ENCODE assay signal across 8 cellular contexts in the genomic region with DNA sequence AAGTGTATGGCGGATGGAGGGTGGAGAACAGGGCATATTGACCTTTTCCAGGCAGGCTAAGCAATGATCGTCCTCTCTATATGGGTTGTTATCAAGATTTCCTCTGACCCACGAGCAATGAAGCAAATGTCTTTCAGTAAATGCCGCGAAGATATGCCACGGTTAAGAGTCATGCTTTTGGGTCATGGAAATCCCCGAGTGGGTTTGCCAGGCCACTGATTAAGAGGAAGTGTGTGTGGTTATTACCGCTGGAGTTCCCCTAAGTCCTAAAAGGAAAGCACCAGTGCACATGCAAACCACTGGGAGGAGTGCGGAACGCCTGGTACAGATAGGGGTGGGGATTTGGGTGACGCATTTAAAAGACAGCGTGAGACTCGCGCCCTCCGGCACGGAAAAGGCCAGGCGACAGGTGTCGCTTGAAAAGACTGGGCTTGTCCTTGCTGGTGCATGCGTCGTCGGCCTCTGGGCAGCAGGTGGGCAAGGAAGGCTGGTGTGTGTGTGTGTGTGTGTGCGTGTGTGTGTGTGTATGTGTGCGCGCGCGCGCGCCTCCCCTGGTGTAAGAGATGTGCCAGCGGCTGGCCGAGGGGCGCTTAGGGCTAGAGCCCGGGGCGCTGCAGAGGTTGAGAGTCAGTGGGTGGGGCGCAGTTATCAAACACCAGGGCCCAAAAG. TPM values are rescaled to one million over a fixed set of nuclear protein-coding genes. Genes with fewer than 3 reads are reported as not detected.
A peak's percentile ranks its signal among the peaks of the same experiment; 100 is the strongest.
DNase-seq lines count a peak whose midpoint lies in the region; ATAC-seq and TF ChIP-seq lines count a peak whose summit lies in the region.

A gene (plus strand): TSS at position 386 of the 669 bp plus-strand sequence. CDS start 7,026 bp downstream, outside the sequence.

- H3K27ac Mint-ChIP-seq in T-cell: peak within 1 kb of the TSS; percentile 97 to 98

- TF ChIP-seq CTCF in GM12864 (IDR thresholded peaks at IDR 0.05; ENCODE audit: low read depth, low read length, missing control alignments) (peak; percentile 30), right atrium auricular region (IDR thresholded peaks at IDR 0.05) (peak in 1 of 2 donors; percentile 47)

- H3K27me3 ChIP-seq in right atrium auricular region (no peaks in the 10 kb centered on the region), aorta (ENCODE audit: control insufficient read depth in 1 of 2, insufficient read depth in 2 of 2, low read length in 1 of 2) (no peaks in the 10 kb centered on the region)

- intact Hi-C loops in aorta (cut with DNase I): no loop called here

- H3K4me1 ChIP-seq in right atrium auricular region (peaks cover 0 to 33% of the 10 kb centered on the region in 2 donors), aorta (ENCODE audit: control insufficient read depth in 1 of 2, insufficient read depth in 2 of 2, low read length in 2 of 2) (peaks cover 4 to 13% of the 10 kb centered on the region in 2 donors)

- peak within 1 kb of the TSS; percentile 38 for H3K27ac ChIP-seq in adipose tissue (ENCODE audit: low read depth, low read length)
- H3K27ac ChIP-seq in right atrium auricular region: peak within 1 kb of the TSS; percentile 75 to 81
- H3K27ac ChIP-seq in aorta (ENCODE audit: low read depth in 1 of 2, low read length in 2 of 2): peak within 1 kb of the TSS in 1 of 2 donors; percentile 37

- CTCF ChIA-PET in T-cell (lab: Charles Lee): interaction anchor here (1.0 to 3.0 kb wide), 10 partner anchors 10 to 48 kb away, joined by 3 to 66 read pairs (median 5); no protein-coding TSS in a partner anchor

- peak; percentile 79 for ATAC-seq in HG02623 (IDR thresholded peaks at IDR 0.05; ENCODE audit: unreplicated experiment)
- peak; percentile 87 to 91 (median 90) for ATAC-seq in T-cell (replicated peaks in 1 of 4)
- peak; percentile 94 for ATAC-seq in aorta (ENCODE audit: low FRiP score)

- H3K4me3 ChIP-seq in GM12864 (ENCODE audit: low read depth, low read length) (peak within 1 kb of the TSS; percentile 79), right atrium auricular region (peak within 1 kb of the TSS; percentile 51 to 58), aorta (ENCODE audit: low read length in 2 of 2) (peak within 1 kb of the TSS; percentile 64 to 92)

- H3K9me3 Mint-ChIP-seq in T-cell: no peaks in the 10 kb centered on the region

- peak; percentile 99 for DNase-seq in GM12864 (ENCODE audit: low read depth)
- DNase-seq in NCI-H1092 treated with DMSO at 0.1 percent for 48 hours (lab: John Stamatoyannopoulos, UW): peak; percentile 72
- peak; percentile 70 to 97 (median 92) for DNase-seq in T-cell
- DNase-seq in right atrium auricular region (ENCODE audit: low spot score): peak; percentile 92
- DNase-seq in putamen (ENCODE audit: low spot score): peak; percentile 63
- DNase-seq in aorta: peak; percentile 88 to 89

- no peaks in the 10 kb centered on the region for H3K9me3 ChIP-seq in right atrium auricular region
- H3K9me3 ChIP-seq in aorta (ENCODE audit: control insufficient read depth, low read length): no peaks in the 10 kb centered on the region

- H3K36me3 ChIP-seq in right atrium auricular region (no peaks in the 10 kb centered on the region), aorta (ENCODE audit: control insufficient read depth in 1 of 2, insufficient read depth in 2 of 2, low read length in 1 of 2) (no peaks in the 10 kb centered on the region)

- no peaks in the 10 kb centered on the region for H3K27me3 Mint-ChIP-seq in T-cell

- 1% methylated on average over 34 of the region's 34 CpGs for WGBS in adipose tissue, 3 donors
- WGBS in aorta, 2 donors: 2% methylated on average over 34 of the region's 34 CpGs

- H3K4me1 Mint-ChIP-seq in T-cell: peaks cover 66 to 87% (median 77%) of the 10 kb centered on the region in 3 donors

- peaks cover 31% of the 10 kb centered on the region for H3K36me3 Mint-ChIP-seq in T-cell

- H3K4me3 Mint-ChIP-seq in T-cell: peak within 1 kb of the TSS; percentile 89 to 95 (median 93)

- POLR2A ChIA-PET in T-cell (lab: Charles Lee): interaction anchor here in 1 of 2 donors (1.4 kb wide), 1 partner anchor 10 kb away, joined by 11 read pairs; no protein-coding TSS in a partner anchor

RNA-seq across cellular contexts. Expression of the gene that starts here (rescaled TPM):
- 100 to 1,000 TPM in 2 of 5 donors, 10 to 100 TPM in 3; 82.6 to 114 (median 96.0) TPM for total RNA-seq in T-cell
- 1 to 10 TPM; 3.6 to 9.7 (median 4.3) TPM for polyA plus RNA-seq in adipose tissue
- total RNA-seq in right atrium auricular region: 1 to 10 TPM; 3.6 to 9.1 TPM
- total RNA-seq in aorta: 10 to 100 TPM; 13.7 to 19.3 TPM
- polyA plus RNA-seq in aorta: 10 to 100 TPM in 1 of 2 donors, 1 to 10 TPM in 1; 2.6 to 10.1 TPM

Comparison
In these comparisons a context has a peak if more than half of its experiments do, and no peak if none do; other contexts are left out.
1. RNA of the gene that starts here (total RNA-seq): 82.6 to 114 TPM in T-cell; 13.7 to 19.3 TPM in aorta and 3.6 to 9.1 TPM in right atrium auricular region; every median in the first group is over 4 times any median in the second.
2. Peak in every context shown above with its lines, with median percentiles within 50 percentile points of each other: DNase-seq, H3K4me3 ChIP-seq and ATAC-seq.